Comparison of ENCODE assay signal across 1 cellular context in genomic region chr10:70404036-70404905, GRCh38.
TF ChIP-seq lines count a peak whose summit lies in the region.

Gene EIF4EBP2 (plus strand): TSS chr10:70404145. CDS start chr10:70404402, 257 bp downstream.

TF ChIP-seq in HepG2, 621 proteins besides CTCF, POLR2A, EP300 and RAD21 (continued from another document and continues in another):
- TF ChIP-seq SKIL (CRISPR knock-in tag; IDR thresholded peaks at IDR 0.05; ENCODE audit: borderline replicate concordance) (peak; percentile 45; the same call in 1 of the 2 replicates), ELF3 (CRISPR knock-in tag; IDR thresholded peaks at IDR 0.05) (peak; percentile 79), ZNF710 (CRISPR knock-in tag; IDR thresholded peaks at IDR 0.05; ENCODE audit: borderline replicate concordance) (peak; percentile 76), ARID2 (CRISPR knock-in tag; IDR thresholded peaks at IDR 0.05; ENCODE audit: borderline replicate concordance) (peak; percentile 65; the same call in 1 of the 2 replicates), ASH2L (IDR thresholded peaks at IDR 0.05; ENCODE audit: insufficient read length, low read depth, low read length) (peak; percentile 37), CREM (IDR thresholded peaks at IDR 0.05) (peak; percentile 72), CREM (CRISPR knock-in tag; IDR thresholded peaks at IDR 0.05) (no peak), ZNF280B (CRISPR knock-in tag; IDR thresholded peaks at IDR 0.05; ENCODE audit: borderline replicate concordance) (0 out of 2 replicates have a peak, but pooled peaks have one; percentile 61), IKZF4 (CRISPR knock-in tag; IDR thresholded peaks at IDR 0.05; ENCODE audit: borderline replicate concordance, low read depth, not compliant biosample characterization) (no peak), ATF5 (CRISPR knock-in tag; IDR thresholded peaks at IDR 0.05; ENCODE audit: low read depth) (no peak), XBP1 (CRISPR knock-in tag; IDR thresholded peaks at IDR 0.05) (no peak), ZNF687 (CRISPR knock-in tag; IDR thresholded peaks at IDR 0.05) (peak; percentile 96), MED8 (CRISPR knock-in tag; IDR thresholded peaks at IDR 0.05; ENCODE audit: insufficient replicate concordance) (peak; percentile 91), ZBTB14 (CRISPR knock-in tag; IDR thresholded peaks at IDR 0.05) (no peak), CEBPZ (IDR thresholded peaks at IDR 0.05; ENCODE audit: low read length) (no peak), ZNF20 (CRISPR knock-in tag; IDR thresholded peaks at IDR 0.05) (no peak), ZNF496 (CRISPR knock-in tag; IDR thresholded peaks at IDR 0.05; ENCODE audit: insufficient replicate concordance) (no peak), HOXA5 (CRISPR knock-in tag; IDR thresholded peaks at IDR 0.05) (peak; percentile 2; the same call in 1 of the 2 replicates), ZNF670 (CRISPR knock-in tag; IDR thresholded peaks at IDR 0.05; ENCODE audit: borderline replicate concordance) (0 out of 2 replicates have a peak, but pooled peaks have one; percentile 20), SKI (IDR thresholded peaks at IDR 0.05; ENCODE audit: partially characterized antibody) (peak; percentile 43), TEAD2 (CRISPR knock-in tag; IDR thresholded peaks at IDR 0.05) (no peak), ZNF17 (CRISPR knock-in tag; IDR thresholded peaks at IDR 0.05) (no peak), HMGXB4 (CRISPR knock-in tag; IDR thresholded peaks at IDR 0.05; ENCODE audit: borderline replicate concordance in 1 of 2, low read depth in 1 of 2) (peak; percentile 47 to 67; a peak in 1 of 4 replicates), TAF1 (CRISPR knock-in tag; IDR thresholded peaks at IDR 0.05) (peak; percentile 92), ZSCAN9 (CRISPR knock-in tag; IDR thresholded peaks at IDR 0.05; ENCODE audit: borderline replicate concordance) (peak; percentile 63; the same call in 1 of the 2 replicates), MYNN (CRISPR knock-in tag; IDR thresholded peaks at IDR 0.05; ENCODE audit: low read depth) (no peak; the same call in 1 of the 2 replicates), SP2 (CRISPR knock-in tag; IDR thresholded peaks at IDR 0.05) (peak; percentile 60), ZNF124 (CRISPR knock-in tag; IDR thresholded peaks at IDR 0.05) (no peak), ZNF773 (CRISPR knock-in tag; IDR thresholded peaks at IDR 0.05; ENCODE audit: borderline replicate concordance) (no peak), SAFB2 (CRISPR knock-in tag; IDR thresholded peaks at IDR 0.05; ENCODE audit: borderline replicate concordance, low read depth) (peak; percentile 59; the same call in 1 of the 2 replicates), PCBP1 (IDR thresholded peaks at IDR 0.05; ENCODE audit: borderline replicate concordance, low read depth, low read length) (no peak), TEAD3 (CRISPR knock-in tag; optimal IDR thresholded peaks at IDR 0.05; ENCODE audit: borderline replicate concordance) (peak; percentile 63), CCDC6 (CRISPR knock-in tag; IDR thresholded peaks at IDR 0.05) (peak; percentile 84), ZNF749 (CRISPR knock-in tag; IDR thresholded peaks at IDR 0.05; ENCODE audit: borderline replicate concordance) (peak; percentile 87; the same call in 1 of the 2 replicates), NAIF1 (CRISPR knock-in tag; IDR thresholded peaks at IDR 0.05; ENCODE audit: borderline replicate concordance) (no peak), HMGXB3 (CRISPR knock-in tag; IDR thresholded peaks at IDR 0.05; ENCODE audit: borderline replicate concordance) (0 out of 2 replicates have a peak, but pooled peaks have one; percentile 28), MTA3 (CRISPR knock-in tag; IDR thresholded peaks at IDR 0.05) (no peak)
